In genomic region chr19:20077791-20078463, GRCh38 we compare ENCODE assay signal across 8 cellular contexts. TPM values are rescaled to one million over a fixed set of nuclear protein-coding genes. Genes with fewer than 3 reads are reported as not detected.
DNase-seq lines count a peak whose midpoint lies in the region; ATAC-seq and TF ChIP-seq lines count a peak whose summit lies in the region.

Gene ZNF90 (plus strand): TSS chr19:20078000. CDS start chr19:20078133, 133 bp downstream.

- H3K4me1 ChIP-seq in OCI-LY1 (ENCODE audit: insufficient read depth, low read length, severe bottlenecking): peaks cover 8% of the 10 kb centered on the region

- no peak for TF ChIP-seq EP300 in neural cell (conservative IDR thresholded peaks at IDR 0.05; ENCODE audit: poor library complexity, severe bottlenecking)

- H3K27ac ChIP-seq in OCI-LY1 (ENCODE audit: low read depth, low read length, poor library complexity, severe bottlenecking) (peak within 1 kb of the TSS; percentile 50), neural cell (ENCODE audit: low read length) (no peak within 1 kb of the TSS)

- H3K36me3 ChIP-seq in OCI-LY1 (ENCODE audit: insufficient read depth, low read length): peaks cover 5% of the 10 kb centered on the region; the same call in 1 of the 2 replicates
- no peaks in the 10 kb centered on the region for H3K36me3 ChIP-seq in neural cell (ENCODE audit: insufficient read depth, low read length)

- TF ChIP-seq CTCF in OCI-LY1 (IDR thresholded peaks at IDR 0.05; ENCODE audit: low read length): no peak
- no peak for TF ChIP-seq CTCF in foreskin fibroblast (IDR thresholded peaks at IDR 0.05; ENCODE audit: low read depth, low read length)
- peak; percentile 17 for TF ChIP-seq CTCF in neural cell (IDR thresholded peaks at IDR 0.05; ENCODE audit: poor library complexity, severe bottlenecking)

- no peaks in the 10 kb centered on the region for H3K9me2 ChIP-seq in OCI-LY1 (ENCODE audit: low read depth, low read length)
- H3K9me2 ChIP-seq in neural cell (ENCODE audit: insufficient read depth, low read length): no peaks in the 10 kb centered on the region

- H3K27me3 ChIP-seq in OCI-LY1 (ENCODE audit: insufficient read depth, low read length): no peaks in the 10 kb centered on the region
- no peaks in the 10 kb centered on the region for H3K27me3 ChIP-seq in neural cell (ENCODE audit: insufficient read depth, low read depth, low read length)

- no peaks in the 10 kb centered on the region for H3K79me2 ChIP-seq in OCI-LY1 (ENCODE audit: insufficient read depth, low read length)
- peaks cover 2% of the 10 kb centered on the region for H3K79me2 ChIP-seq in neural cell (replicated peaks; ENCODE audit: insufficient read depth, low read length)

- peak; percentile 21 for TF ChIP-seq RAD21 in neural cell (conservative IDR thresholded peaks at IDR 0.05)

- H3K9me3 ChIP-seq in OCI-LY1 (ENCODE audit: low read length) (no peaks in the 10 kb centered on the region), neural cell (ENCODE audit: low read length) (no peaks in the 10 kb centered on the region)

- DNase-seq in activated T-helper 9 cell treated with anti-CD3 and anti-CD28 coated beads, Interleukin-2, amount 50 U/mL, for 16 hours (ENCODE audit: low read depth): peak; percentile 77
- peak; percentile 90 to 97 for DNase-seq in foreskin fibroblast
- peak; percentile 83 for DNase-seq in stimulated activated naive CD4-positive, alpha-beta T cell treated with Interleukin-2 at 50 U/mL for 16 hours (lab: John Stamatoyannopoulos, UW)

- H3K4me2 ChIP-seq in OCI-LY1 (ENCODE audit: low read length) (peak within 1 kb of the TSS; percentile 59), neural cell (ENCODE audit: low read length) (peak within 1 kb of the TSS; percentile 87)

- no peak within 1 kb of the TSS for H2AFZ ChIP-seq in OCI-LY1 (ENCODE audit: low read length)
- peak within 1 kb of the TSS; percentile 88 for H2AFZ ChIP-seq in neural cell (ENCODE audit: low read depth, low read length)

- peak within 1 kb of the TSS; percentile 69 for H3K4me3 ChIP-seq in OCI-LY1 (ENCODE audit: low read depth, low read length, poor library complexity, severe bottlenecking)
- peak within 1 kb of the TSS; percentile 54 to 59 for H3K4me3 ChIP-seq in foreskin fibroblast (ENCODE audit: low read depth in 1 of 2, low read length in 2 of 2)
- H3K4me3 ChIP-seq in neural cell (ENCODE audit: low read length): peak within 1 kb of the TSS; percentile 71

- no peaks in the 10 kb centered on the region for H4K20me1 ChIP-seq in OCI-LY1 (ENCODE audit: insufficient read depth, low read length)
- H4K20me1 ChIP-seq in neural cell (ENCODE audit: insufficient read depth): no peaks in the 10 kb centered on the region

- H3K9ac ChIP-seq in OCI-LY1 (ENCODE audit: low read length) (peak within 1 kb of the TSS; percentile 50), neural cell (ENCODE audit: low read length) (peak within 1 kb of the TSS; percentile 25)

- H3F3A ChIP-seq in OCI-LY1 (ENCODE audit: insufficient read depth, low read length) (no peaks in the 10 kb centered on the region), neural cell (ENCODE audit: insufficient read depth, low read length, poor library complexity, severe bottlenecking) (no peaks in the 10 kb centered on the region)

- peak; percentile 96 for ATAC-seq in GM18499 (IDR thresholded peaks at IDR 0.05; ENCODE audit: insufficient read depth, unreplicated experiment)
- ATAC-seq in HG02885 (IDR thresholded peaks at IDR 0.05; ENCODE audit: poor library complexity, unreplicated experiment): peak; percentile 41
- no peak for ATAC-seq in GM19035 (IDR thresholded peaks at IDR 0.05; ENCODE audit: unreplicated experiment)

TF ChIP-seq in neural cell, 6 proteins besides CTCF, POLR2A, EP300 and RAD21:
- TF ChIP-seq SMC3 (conservative IDR thresholded peaks at IDR 0.05; ENCODE audit: poor library complexity): peak; percentile 30
- no peak for TF ChIP-seq EZH2 (IDR thresholded peaks at IDR 0.05; ENCODE audit: borderline replicate concordance, insufficient read depth, low read length, poor library complexity, severe bottlenecking)
- TF ChIP-seq POLR2AphosphoS5 (IDR thresholded peaks at IDR 0.05): peak; percentile 65
- TF ChIP-seq MXI1 (conservative IDR thresholded peaks at IDR 0.05; ENCODE audit: poor library complexity, severe bottlenecking): peak; percentile 91
- TF ChIP-seq TAF1 (IDR thresholded peaks at IDR 0.05; ENCODE audit: low read depth): peak; percentile 43
- TF ChIP-seq, protein P1, sequence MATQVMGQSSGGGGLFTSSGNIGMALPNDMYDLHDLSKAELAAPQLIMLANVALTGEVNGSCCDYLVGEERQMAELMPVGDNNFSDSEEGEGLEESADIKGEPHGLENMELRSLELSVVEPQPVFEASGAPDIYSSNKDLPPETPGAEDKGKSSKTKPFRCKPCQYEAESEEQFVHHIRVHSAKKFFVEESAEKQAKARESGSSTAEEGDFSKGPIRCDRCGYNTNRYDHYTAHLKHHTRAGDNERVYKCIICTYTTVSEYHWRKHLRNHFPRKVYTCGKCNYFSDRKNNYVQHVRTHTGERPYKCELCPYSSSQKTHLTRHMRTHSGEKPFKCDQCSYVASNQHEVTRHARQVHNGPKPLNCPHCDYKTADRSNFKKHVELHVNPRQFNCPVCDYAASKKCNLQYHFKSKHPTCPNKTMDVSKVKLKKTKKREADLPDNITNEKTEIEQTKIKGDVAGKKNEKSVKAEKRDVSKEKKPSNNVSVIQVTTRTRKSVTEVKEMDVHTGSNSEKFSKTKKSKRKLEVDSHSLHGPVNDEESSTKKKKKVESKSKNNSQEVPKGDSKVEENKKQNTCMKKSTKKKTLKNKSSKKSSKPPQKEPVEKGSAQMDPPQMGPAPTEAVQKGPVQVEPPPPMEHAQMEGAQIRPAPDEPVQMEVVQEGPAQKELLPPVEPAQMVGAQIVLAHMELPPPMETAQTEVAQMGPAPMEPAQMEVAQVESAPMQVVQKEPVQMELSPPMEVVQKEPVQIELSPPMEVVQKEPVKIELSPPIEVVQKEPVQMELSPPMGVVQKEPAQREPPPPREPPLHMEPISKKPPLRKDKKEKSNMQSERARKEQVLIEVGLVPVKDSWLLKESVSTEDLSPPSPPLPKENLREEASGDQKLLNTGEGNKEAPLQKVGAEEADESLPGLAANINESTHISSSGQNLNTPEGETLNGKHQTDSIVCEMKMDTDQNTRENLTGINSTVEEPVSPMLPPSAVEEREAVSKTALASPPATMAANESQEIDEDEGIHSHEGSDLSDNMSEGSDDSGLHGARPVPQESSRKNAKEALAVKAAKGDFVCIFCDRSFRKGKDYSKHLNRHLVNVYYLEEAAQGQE (IDR thresholded peaks at IDR 0.05; ENCODE audit: borderline replicate concordance): peak; percentile 38

RNA-seq across cellular contexts. Expression of gene ZNF90, which starts in this region (rescaled TPM):
- polyA plus RNA-seq in neural cell: 0.37 and 3.1 TPM in 2 replicates
- 3.9 and 5.7 TPM in 2 replicates for polyA minus RNA-seq in neural cell
